In genomic region chrX:72097081-72097480, GRCh38 we compare ENCODE assay signal across 16 cellular contexts. TPM values are rescaled to one million over a fixed set of nuclear protein-coding genes. Genes with fewer than 3 reads are reported as not detected.
DNase-seq lines count a peak whose midpoint lies in the region; ATAC-seq, FAIRE-seq and TF ChIP-seq lines count a peak whose summit lies in the region.
"Had no signal": no experiment of that assay in that cellular context is flagged by ENCODE, and none has a peak within 500 bp of the region (broad histone marks: within the 10 kb centered on the region; RNA-seq: fewer than 3 reads in every experiment).

No MANE protein-coding gene starts in this region.

- TF ChIP-seq CTCF in GM12878 (IDR thresholded peaks at IDR 0.05 in 2 of 3, conservative IDR thresholded peaks at IDR 0.05 in 1 of 3; ENCODE audit: control insufficient read depth in 2 of 3, extremely low read depth in 1 of 3, insufficient read depth in 1 of 3, low read depth in 3 of 3, low read length in 3 of 3) = no peak
- no peak for TF ChIP-seq CTCF in upper lobe of right lung (IDR thresholded peaks at IDR 0.05)

- DNase-seq in stimulated activated naive CD8-positive, alpha-beta T cell treated with anti-CD3 and anti-CD28 coated beads, Interleukin-15, Interleukin-2, amounts not matched to agents 100 U/mL and 50 U/mL, for 24 hours = no peak
- peak; percentile 70 for DNase-seq in NOMO-1 treated with dmso at 0.1 percent for 144 hours (lab: John Stamatoyannopoulos, UW; ENCODE audit: unreplicated experiment)
- no peak for DNase-seq in GM12878 (ENCODE audit: low read depth, low spot score)
- no peak for DNase-seq in upper lobe of right lung
- DNase-seq in GOT3 (lab: John Stamatoyannopoulos, UW) = no peak
- no peak for DNase-seq in activated naive CD4-positive, alpha-beta T cell treated with anti-CD3 and anti-CD28 coated beads for 36 hours
- DNase-seq in A172 (ENCODE audit: low spot score) = no peak
- DNase-seq: 8988T; Calu3; CD4-positive, alpha-beta T cell; DND-41; NCI-H1048; NCI-H1694; SHP77 treated with DMSO at 0.1 percent for 48 hours had no signal

- H4K20me1 ChIP-seq in GM12878 (ENCODE audit: control insufficient read depth, insufficient read depth) = no peaks in the 10 kb centered on the region

- no peaks in the 10 kb centered on the region for H3K36me3 Mint-ChIP-seq in stimulated activated naive CD8-positive, alpha-beta T cell treated with anti-CD3 and anti-CD28 coated beads, Interleukin-15, Interleukin-2, amounts not matched to agents 100 ng/mL and 50 ng/mL, for 24 hours (ENCODE audit: low read depth)
- H3K36me3 Mint-ChIP-seq in activated naive CD4-positive, alpha-beta T cell treated with anti-CD3 and anti-CD28 coated beads for 36 hours (ENCODE audit: low read depth) = no peaks in the 10 kb centered on the region

- peaks cover 24% of the 10 kb centered on the region for H3K4me1 ChIP-seq in GM12878 (ENCODE audit: control insufficient read depth, insufficient read depth, low read length)
- H3K4me1 ChIP-seq in upper lobe of right lung = peaks cover 14% of the 10 kb centered on the region

- H3K27me3 Mint-ChIP-seq in stimulated activated naive CD8-positive, alpha-beta T cell treated with anti-CD3 and anti-CD28 coated beads, Interleukin-15, Interleukin-2, amounts not matched to agents 100 ng/mL and 50 ng/mL, for 24 hours = peaks cover 20% of the 10 kb centered on the region
- peaks cover 13% of the 10 kb centered on the region for H3K27me3 Mint-ChIP-seq in activated naive CD4-positive, alpha-beta T cell treated with anti-CD3 and anti-CD28 coated beads for 36 hours (ENCODE audit: low read depth)

- no peaks in the 10 kb centered on the region for H3K79me2 ChIP-seq in GM12878 (ENCODE audit: control insufficient read depth, insufficient read depth, low read length)

- POLR2A ChIA-PET in GM12878 (lab: Charles Lee) = no interaction called here

- no TSS peak for BruUV-seq in GM12878 (replicated peaks; lab: Mats Ljungman, UMichigan)

- intact Hi-C loops in GM12878 (cut with micrococcal nuclease; ENCODE audit: unreplicated experiment) (no loop called here), upper lobe of right lung (cut with DNase I) (no loop called here)
- intact Hi-C loops in activated naive CD4-positive, alpha-beta T cell treated with anti-CD3 and anti-CD28 coated beads for 36 hours (cut with micrococcal nuclease) = no loop called here

- H3K4me2 ChIP-seq in GM12878 (ENCODE audit: control insufficient read depth, insufficient read depth) = 0 out of 2 replicates have a peak overlapping the region, but pooled peaks have one; percentile 9

- peak overlapping the region; percentile 40 for H3K27ac Mint-ChIP-seq in stimulated activated naive CD8-positive, alpha-beta T cell treated with anti-CD3 and anti-CD28 coated beads, Interleukin-15, Interleukin-2, amounts not matched to agents 100 ng/mL and 50 ng/mL, for 24 hours
- no peak overlapping the region for H3K27ac Mint-ChIP-seq in activated naive CD4-positive, alpha-beta T cell treated with anti-CD3 and anti-CD28 coated beads for 36 hours
- H3K27ac Mint-ChIP-seq: CD4-positive, alpha-beta T cell had no signal

- no peak for TF ChIP-seq RAD21 in GM12878 (IDR thresholded peaks at IDR 0.05; ENCODE audit: insufficient read depth, low read depth, low read length)

- WGBS in GM12878 (ENCODE audit: insufficient coverage, insufficient replicate concordance, low lambda C conversion rate, missing lambda C conversion rate) = 27% methylated on average over 3 of the region's 3 CpGs

- in situ Hi-C loops in GM12878 (cut with MboI) = no loop called here

- no peak overlapping the region for H3K27ac ChIP-seq in GM12878 (ENCODE audit: control insufficient read depth, insufficient read depth)
- H3K27ac ChIP-seq in upper lobe of right lung = no peak overlapping the region

- ATAC-seq in stimulated activated naive CD8-positive, alpha-beta T cell treated with anti-CD3 and anti-CD28 coated beads, Interleukin-15, Interleukin-2, amounts not matched to agents 100 U/mL and 50 U/mL, for 24 hours = no peak
- ATAC-seq in GM12878 (no peak), upper lobe of right lung (peak; percentile 8)
- ATAC-seq: HepG2 had no signal

- no peaks in the 10 kb centered on the region for H3K9me3 Mint-ChIP-seq in stimulated activated naive CD8-positive, alpha-beta T cell treated with anti-CD3 and anti-CD28 coated beads, Interleukin-15, Interleukin-2, amounts not matched to agents 100 ng/mL and 50 ng/mL, for 24 hours
- no peaks in the 10 kb centered on the region for H3K9me3 Mint-ChIP-seq in activated naive CD4-positive, alpha-beta T cell treated with anti-CD3 and anti-CD28 coated beads for 36 hours
- H3K9me3 Mint-ChIP-seq: CD4-positive, alpha-beta T cell had no signal

- no peak for FAIRE-seq in GM12878 (lab: Jason Lieb, UNC)
- FAIRE-seq: HepG2 had no signal

- TF ChIP-seq POLR2A in GM12878 (IDR thresholded peaks at IDR 0.05; ENCODE audit: low read depth, low read length) = no peak

- no peak overlapping the region for H3K4me3 Mint-ChIP-seq in stimulated activated naive CD8-positive, alpha-beta T cell treated with anti-CD3 and anti-CD28 coated beads, Interleukin-15, Interleukin-2, amounts not matched to agents 100 ng/mL and 50 ng/mL, for 24 hours
- no peak overlapping the region for H3K4me3 Mint-ChIP-seq in activated naive CD4-positive, alpha-beta T cell treated with anti-CD3 and anti-CD28 coated beads for 36 hours
- H3K4me3 Mint-ChIP-seq: CD4-positive, alpha-beta T cell had no signal

- SMC1A ChIA-PET in GM12878 (lab: Charles Lee; ENCODE audit: uncharacterized antibody, unreplicated experiment) = no interaction called here

- H3K9me3 ChIP-seq in GM12878 (replicated peaks; ENCODE audit: control insufficient read depth, insufficient read depth, low read length) = no peaks in the 10 kb centered on the region
- H3K9me3 ChIP-seq in upper lobe of right lung = no peaks in the 10 kb centered on the region

- no peak overlapping the region for H3K4me3 ChIP-seq in GM12878
- no peak overlapping the region for H3K4me3 ChIP-seq in upper lobe of right lung

- no peak for TF ChIP-seq EP300 in GM12878 (IDR thresholded peaks at IDR 0.05; ENCODE audit: borderline replicate concordance in 1 of 2, control insufficient read depth in 1 of 2, low read depth in 2 of 2, low read length in 2 of 2)

- H3K4me1 Mint-ChIP-seq in stimulated activated naive CD8-positive, alpha-beta T cell treated with anti-CD3 and anti-CD28 coated beads, Interleukin-15, Interleukin-2, amounts not matched to agents 100 ng/mL and 50 ng/mL, for 24 hours (ENCODE audit: low read depth) = peaks cover 37% of the 10 kb centered on the region
- H3K4me1 Mint-ChIP-seq in activated naive CD4-positive, alpha-beta T cell treated with anti-CD3 and anti-CD28 coated beads for 36 hours (ENCODE audit: low read depth) = peaks cover 25% of the 10 kb centered on the region

- no peak overlapping the region for H3K9ac ChIP-seq in GM12878 (ENCODE audit: control insufficient read depth, insufficient read depth, low read length)

- RAD21 ChIA-PET in GM12878 (lab: Charles Lee; ENCODE audit: unreplicated experiment) = no interaction called here

- H3K27me3 ChIP-seq in GM12878 (replicated peaks in 1 of 2; ENCODE audit: control insufficient read depth in 2 of 2, insufficient read depth in 2 of 2, low read length in 1 of 2) = no peaks in the 10 kb centered on the region; a peak in 1 of 4 replicates
- H3K27me3 ChIP-seq in upper lobe of right lung = no peaks in the 10 kb centered on the region

- H2AFZ ChIP-seq in GM12878 (ENCODE audit: control insufficient read depth, low read depth, low read length) = no peak overlapping the region

- H3K36me3 ChIP-seq in GM12878 (ENCODE audit: control insufficient read depth in 2 of 2, insufficient read depth in 2 of 2, low read length in 1 of 2) (no peaks in the 10 kb centered on the region), upper lobe of right lung (no peaks in the 10 kb centered on the region)

- CTCF ChIA-PET in GM12878 (lab: Yijun Ruan, JAX) = interaction anchor here (0.7 to 1.4 kb wide), 2 partner anchors 29 to 77 kb away, joined by 3 to 5 read pairs; no protein-coding TSS in a partner anchor
- CTCF ChIA-PET in activated naive CD4-positive, alpha-beta T cell treated with anti-CD3 and anti-CD28 coated beads for 36 hours (lab: Charles Lee) = interaction anchor here (1.4 kb wide), 1 partner anchor 98 kb away, joined by 4 read pairs; no protein-coding TSS in a partner anchor

TF ChIP-seq in GM12878, 131 proteins besides CTCF, POLR2A, EP300 and RAD21:
- TF ChIP-seq ESRRA (IDR thresholded peaks at IDR 0.05; ENCODE audit: low read length) = no peak
- no peak for TF ChIP-seq POU2F2 (IDR thresholded peaks at IDR 0.05; ENCODE audit: borderline replicate concordance, low read depth, low read length)
- TF ChIP-seq SIN3A (IDR thresholded peaks at IDR 0.05; ENCODE audit: low read depth, low read length) = no peak
- TF ChIP-seq RUNX3 (IDR thresholded peaks at IDR 0.05; ENCODE audit: low read length) = peak; percentile 62

RNA-seq across cellular contexts. Expression of gene RTL5, which starts 34.6 kb away (rescaled TPM):
- not detected in 2 replicates for total RNA-seq in GM12878 (2013; cell fraction: nucleolus; rRNA removed)
- total RNA-seq in GM12878 (2014; rRNA removed) (under 0.01 and 0.11 TPM in 2 replicates), GM12878 (2014; rRNA removed; fragmentation: Illumina TruSeq; extraction: Trizol) (not detected in 2 replicates), GM12878 (2021) (0.05 and 0.10 TPM in 2 replicates), upper lobe of right lung (9.2 TPM)
- 0.25 TPM for polyA plus RNA-seq in GM12878 (2011; ENCODE audit: low read depth)
- polyA plus RNA-seq in GM12878 (2011; rRNA removed) (not detected in 2 replicates), GM12878 (2014; fragmentation: Illumina TruSeq; extraction: Trizol) (0.01 TPM in 1 of 2 replicates, not detected in the other), GM12878 (2014; fragmentation: Nextera tagmentation; extraction: Ambion mirVana) (not detected), GM12878 (2014; rRNA removed) (0.03 and 0.05 TPM in 2 replicates), GM12878 (2016; fragmentation: Nextera tagmentation; extraction: Ambion mirVana) (under 1 TPM in 1 of 2 experiments, not detected in 1; 0.08 TPM)
- polyA plus RNA-seq in GM12878 (2011; cell fraction: cytosol; rRNA removed) = not detected in 2 replicates
- 0.06 and 0.15 TPM in 2 replicates for polyA plus RNA-seq in GM12878 (2011; cell fraction: nucleus; rRNA removed)
- 0.28 and 0.34 TPM in 2 replicates for polyA plus RNA-seq in GM12878 (2012)
- polyA minus RNA-seq in GM12878 (2011; rRNA and poly(A)+ RNA removed) = not detected in 2 replicates
- not detected in 2 replicates for polyA minus RNA-seq in GM12878 (2011; cell fraction: cytosol; rRNA and poly(A)+ RNA removed)
- not detected in 2 replicates for polyA minus RNA-seq in GM12878 (2011; cell fraction: nucleus; rRNA and poly(A)+ RNA removed)
- under 1 TPM; 0.10 TPM for total RNA-seq in activated naive CD4-positive, alpha-beta T cell treated with anti-CD3 and anti-CD28 coated beads for 36 hours
- 0.14 and 0.89 TPM in 2 replicates for total RNA-seq in A172 (2014; rRNA removed; shearing (Covaris generic))
- total RNA-seq: HepG2 had no signal
- polyA plus RNA-seq: HepG2 had no signal
